24 cellular contexts compared by ENCODE assay signal in genomic region chr2:68916226-68916625, GRCh38. TPM values are rescaled to one million over a fixed set of nuclear protein-coding genes. Genes with fewer than 3 reads are reported as not detected.
"Had no signal": no experiment of that assay in that cellular context is flagged by ENCODE, and none has a peak within 500 bp of the region (broad histone marks: within the 10 kb centered on the region; RNA-seq: fewer than 3 reads in every experiment).

No MANE protein-coding gene starts in this region.

- H3K4me3 ChIP-seq: esophagus squamous epithelium, hepatocyte, lower lobe of right lung, pancreas, sigmoid colon, skin epidermis, thoracic aorta, transverse colon had no signal

- ATAC-seq: effector memory CD8-positive, alpha-beta T cell; foreskin keratinocyte; left colon; lower lobe of right lung; stimulated activated naive B cell treated with anti-CD40 and anti-IgM and Interleukin-4, amounts not matched to agents 10 μg/mL and 1 μg/mL and 100 μg/mL, for 72 hours; stimulated activated naive CD8-positive, alpha-beta T cell treated with anti-CD3 and anti-CD28 coated beads, Interleukin-15, amount 100 ng/mL, for 72 hours had no signal

- H3K4me2 ChIP-seq: hepatocyte had no signal

- H3K36me3 ChIP-seq: esophagus squamous epithelium, lower lobe of right lung, pancreas, sigmoid colon, thoracic aorta, transverse colon had no signal

- DNase-seq: effector memory CD8-positive, alpha-beta T cell; esophagus squamous epithelium; foreskin keratinocyte; kidney; left colon; lower lobe of right lung; mesenchymal stem cell; midbrain; naive B cell; occipital lobe; pancreas; sigmoid colon; stimulated activated CD4-positive, alpha-beta T cell treated with anti-CD3 and anti-CD28 coated beads, Interleukin-2, amount 100 ng/mL, for 24 hours; stimulated activated CD4-positive, alpha-beta T cell treated with anti-CD3 and anti-CD28 coated beads, Interleukin-4, amount 100 ng/mL, for 4 hours; stimulated activated naive B cell treated with anti-CD40 and anti-IgM and Interleukin-4, amounts not matched to agents 10 μg/mL and 1 μg/mL and 100 μg/mL, for 72 hours; stimulated activated naive CD8-positive, alpha-beta T cell treated with anti-CD3 and anti-CD28 coated beads, Interleukin-15, amount 100 ng/mL, for 72 hours; substantia nigra; transverse colon had no signal

- FAIRE-seq: kidney, pancreas had no signal

- H3K9me3 ChIP-seq: esophagus squamous epithelium, lower lobe of right lung, pancreas, sigmoid colon, thoracic aorta, transverse colon had no signal

- H3K79me2 ChIP-seq: hepatocyte had no signal

- H3K27me3 ChIP-seq: esophagus squamous epithelium, foreskin keratinocyte, hepatocyte, pancreas, sigmoid colon, transverse colon had no signal

- H3K27ac ChIP-seq: epithelial cell of prostate, foreskin keratinocyte, hepatocyte, lower lobe of right lung, pancreas, sigmoid colon, skin epidermis, thoracic aorta, transverse colon had no signal

- H3K4me1 ChIP-seq: lower lobe of right lung, transverse colon had no signal

- H2AFZ ChIP-seq: hepatocyte had no signal

RNA-seq across cellular contexts. Expression of gene GKN2, which starts 36.5 kb away (rescaled TPM):
- total RNA-seq: esophagus squamous epithelium, foreskin keratinocyte, hepatocyte, kidney, occipital lobe, progenitor cell of endocrine pancreas, sigmoid colon, transverse colon, ureter had no signal
- polyA plus RNA-seq: foreskin keratinocyte, hepatocyte had no signal

RNA-seq across cellular contexts. Expression of gene BMP10, which starts 45.0 kb away (rescaled TPM):
- total RNA-seq: esophagus squamous epithelium, foreskin keratinocyte, kidney, left colon, occipital lobe, pancreas, progenitor cell of endocrine pancreas, sigmoid colon, thoracic aorta, transverse colon, ureter had no signal
- polyA plus RNA-seq: foreskin keratinocyte, hepatocyte, pancreas, sigmoid colon had no signal

RNA-seq across cellular contexts. Expression of gene GKN1, which starts 58.2 kb away (rescaled TPM):
- total RNA-seq: foreskin keratinocyte, kidney, left colon, lower lobe of right lung, occipital lobe, progenitor cell of endocrine pancreas, sigmoid colon, transverse colon, ureter had no signal
